17 cellular contexts compared by ENCODE assay signal in genomic region chr1:97200627-97201026, GRCh38.
"Had no signal": no experiment of that assay in that cellular context is flagged by ENCODE, and none has a peak within 500 bp of the region (broad histone marks: within the 10 kb centered on the region; RNA-seq: fewer than 3 reads in every experiment).

No MANE protein-coding gene starts in this region.

- DNase-seq: activated CD4-positive, alpha-beta memory T cell treated with anti-CD3 and anti-CD28 coated beads for 36 hours; activated CD4-positive, alpha-beta T cell treated with anti-CD3 and anti-CD28 coated beads for 36 hours; activated CD8-positive, alpha-beta memory T cell treated with anti-CD3 and anti-CD28 coated beads, Interleukin-2, amount 10 ng/mL, durations not matched to agents 7 days and 5 days; activated naive CD4-positive, alpha-beta T cell; activated naive CD8-positive, alpha-beta T cell treated with anti-CD3 and anti-CD28 coated beads for 36 hours; amniotic stem cell; effector CD8-positive, alpha-beta T cell; left cardiac atrium; midbrain; stimulated activated CD4-positive, alpha-beta T cell treated with anti-CD3 and anti-CD28 coated beads, Interleukin-4, amount 100 ng/mL, for 1 hour; stomach had no signal

- H3K36me3 Mint-ChIP-seq: activated CD8-positive, alpha-beta memory T cell treated with anti-CD3 and anti-CD28 coated beads, Interleukin-2, amount 10 ng/mL, durations not matched to agents 7 days and 5 days; activated naive CD8-positive, alpha-beta T cell treated with anti-CD3 and anti-CD28 coated beads for 36 hours; type B pancreatic cell had no signal

- ATAC-seq: activated CD4-positive, alpha-beta T cell treated with anti-CD3 and anti-CD28 coated beads for 36 hours; activated CD8-positive, alpha-beta memory T cell treated with anti-CD3 and anti-CD28 coated beads, Interleukin-2, amount 10 ng/mL, durations not matched to agents 7 days and 5 days; activated T-helper 17 cell treated with anti-CD3 and anti-CD28 coated beads, Interleukin-2, amount 50 U/mL, for 72 hours; left cardiac atrium; stimulated activated effector memory CD8-positive, alpha-beta T cell treated with anti-CD3 and anti-CD28 coated beads, Interleukin-12 subunit alpha, Interleukin-12 subunit beta, amount 100 ng/mL, for 72 hours had no signal

- H3K27me3 Mint-ChIP-seq: activated CD4-positive, alpha-beta memory T cell treated with anti-CD3 and anti-CD28 coated beads for 36 hours; activated CD4-positive, alpha-beta T cell treated with anti-CD3 and anti-CD28 coated beads for 36 hours; activated CD8-positive, alpha-beta memory T cell treated with anti-CD3 and anti-CD28 coated beads, Interleukin-2, amount 10 ng/mL, durations not matched to agents 7 days and 5 days; activated naive CD8-positive, alpha-beta T cell treated with anti-CD3 and anti-CD28 coated beads for 36 hours; activated T-helper 17 cell treated with anti-CD3 and anti-CD28 coated beads, Interleukin-2, amount 50 U/mL, for 72 hours; dendritic cell treated with granulocyte-macrophage colony-stimulating factor and Interleukin-4, amounts not matched to agents 40 ng/mL and 50 ng/mL, for 4 days; type B pancreatic cell had no signal

- H3K4me3 Mint-ChIP-seq: activated CD4-positive, alpha-beta memory T cell treated with anti-CD3 and anti-CD28 coated beads for 36 hours; activated CD4-positive, alpha-beta T cell treated with anti-CD3 and anti-CD28 coated beads for 36 hours; activated CD8-positive, alpha-beta memory T cell treated with anti-CD3 and anti-CD28 coated beads, Interleukin-2, amount 10 ng/mL, durations not matched to agents 7 days and 5 days; activated naive CD8-positive, alpha-beta T cell treated with anti-CD3 and anti-CD28 coated beads for 36 hours; activated T-helper 17 cell treated with anti-CD3 and anti-CD28 coated beads, Interleukin-2, amount 50 U/mL, for 72 hours; dendritic cell treated with granulocyte-macrophage colony-stimulating factor and Interleukin-4, amounts not matched to agents 40 ng/mL and 50 ng/mL, for 4 days; neural crest cell; stimulated activated effector memory CD8-positive, alpha-beta T cell treated with anti-CD3 and anti-CD28 coated beads, Interleukin-12 subunit alpha, Interleukin-12 subunit beta, amount 100 ng/mL, for 72 hours; T-helper 1 cell treated with Interleukin-12 subunit alpha and Interleukin-12 subunit beta and Interleukin-4 antibody, amounts not matched to agents 30 μg/mL and 1 μg/mL, for 36 hours; type B pancreatic cell had no signal

- H3K4me1 Mint-ChIP-seq: activated CD4-positive, alpha-beta T cell treated with anti-CD3 and anti-CD28 coated beads for 36 hours; activated CD8-positive, alpha-beta memory T cell treated with anti-CD3 and anti-CD28 coated beads, Interleukin-2, amount 10 ng/mL, durations not matched to agents 7 days and 5 days; activated naive CD8-positive, alpha-beta T cell treated with anti-CD3 and anti-CD28 coated beads for 36 hours; activated T-helper 17 cell treated with anti-CD3 and anti-CD28 coated beads, Interleukin-2, amount 50 U/mL, for 72 hours; stimulated activated effector memory CD8-positive, alpha-beta T cell treated with anti-CD3 and anti-CD28 coated beads, Interleukin-12 subunit alpha, Interleukin-12 subunit beta, amount 100 ng/mL, for 72 hours had no signal

- H3K27ac Mint-ChIP-seq: activated CD4-positive, alpha-beta memory T cell treated with anti-CD3 and anti-CD28 coated beads for 36 hours; activated CD4-positive, alpha-beta T cell treated with anti-CD3 and anti-CD28 coated beads for 36 hours; activated CD8-positive, alpha-beta memory T cell treated with anti-CD3 and anti-CD28 coated beads, Interleukin-2, amount 10 ng/mL, durations not matched to agents 7 days and 5 days; activated naive CD8-positive, alpha-beta T cell treated with anti-CD3 and anti-CD28 coated beads for 36 hours; activated T-helper 17 cell treated with anti-CD3 and anti-CD28 coated beads, Interleukin-2, amount 50 U/mL, for 72 hours; dendritic cell treated with granulocyte-macrophage colony-stimulating factor and Interleukin-4, amounts not matched to agents 40 ng/mL and 50 ng/mL, for 4 days; stimulated activated effector memory CD8-positive, alpha-beta T cell treated with anti-CD3 and anti-CD28 coated beads, Interleukin-12 subunit alpha, Interleukin-12 subunit beta, amount 100 ng/mL, for 72 hours; T-helper 1 cell treated with Interleukin-12 subunit alpha and Interleukin-12 subunit beta and Interleukin-4 antibody, amounts not matched to agents 30 μg/mL and 1 μg/mL, for 36 hours; type B pancreatic cell had no signal

- H3K9me3 Mint-ChIP-seq: activated CD4-positive, alpha-beta memory T cell treated with anti-CD3 and anti-CD28 coated beads for 36 hours; activated naive CD8-positive, alpha-beta T cell treated with anti-CD3 and anti-CD28 coated beads for 36 hours; activated T-helper 17 cell treated with anti-CD3 and anti-CD28 coated beads, Interleukin-2, amount 50 U/mL, for 72 hours; neural crest cell; stimulated activated effector memory CD8-positive, alpha-beta T cell treated with anti-CD3 and anti-CD28 coated beads, Interleukin-12 subunit alpha, Interleukin-12 subunit beta, amount 100 ng/mL, for 72 hours; T-helper 1 cell treated with Interleukin-12 subunit alpha and Interleukin-12 subunit beta and Interleukin-4 antibody, amounts not matched to agents 30 μg/mL and 1 μg/mL, for 36 hours; type B pancreatic cell had no signal
